In genomic region chr9:134989206-134990065, GRCh38 we compare ENCODE assay signal across 1 cellular context.
TF ChIP-seq lines count a peak whose summit lies in the region.

No MANE protein-coding gene starts in this region.

TF ChIP-seq in H1, 55 proteins besides CTCF, POLR2A, EP300 and RAD21 (continued from another document):
- TF ChIP-seq RNF2 (IDR thresholded peaks at IDR 0.05; ENCODE audit: borderline replicate concordance, low read depth, low read length, missing control alignments, poor library complexity, severe bottlenecking) (no peak), CEBPB (IDR thresholded peaks at IDR 0.05; ENCODE audit: low read depth, low read length) (no peak), NRF1 (IDR thresholded peaks at IDR 0.05; ENCODE audit: low read depth, low read length) (no peak), YY1 (IDR thresholded peaks at IDR 0.05; ENCODE audit: low read depth, low read length) (no peak), KDM4A (IDR thresholded peaks at IDR 0.05; ENCODE audit: low read depth, low read length, severe bottlenecking) (no peak), CBX8 (IDR thresholded peaks at IDR 0.05; ENCODE audit: borderline replicate concordance, low read depth, low read length) (no peak), ZNF274 (IDR thresholded peaks at IDR 0.05; ENCODE audit: borderline replicate concordance, extremely low read depth, low read length) (no peak), FOSL1 (IDR thresholded peaks at IDR 0.05; ENCODE audit: insufficient read depth, low read depth, low read length) (no peak), SP2 (IDR thresholded peaks at IDR 0.05; ENCODE audit: low read length) (no peak), BCL11A (IDR thresholded peaks at IDR 0.05; ENCODE audit: low read depth in 2 of 2, low read length in 2 of 2) (no peak), GABPA (IDR thresholded peaks at IDR 0.05; ENCODE audit: borderline replicate concordance, insufficient read depth, low read length) (no peak), TEAD4 (IDR thresholded peaks at IDR 0.05; ENCODE audit: low read depth, low read length) (no peak)
- TF ChIP-seq, protein P1, sequence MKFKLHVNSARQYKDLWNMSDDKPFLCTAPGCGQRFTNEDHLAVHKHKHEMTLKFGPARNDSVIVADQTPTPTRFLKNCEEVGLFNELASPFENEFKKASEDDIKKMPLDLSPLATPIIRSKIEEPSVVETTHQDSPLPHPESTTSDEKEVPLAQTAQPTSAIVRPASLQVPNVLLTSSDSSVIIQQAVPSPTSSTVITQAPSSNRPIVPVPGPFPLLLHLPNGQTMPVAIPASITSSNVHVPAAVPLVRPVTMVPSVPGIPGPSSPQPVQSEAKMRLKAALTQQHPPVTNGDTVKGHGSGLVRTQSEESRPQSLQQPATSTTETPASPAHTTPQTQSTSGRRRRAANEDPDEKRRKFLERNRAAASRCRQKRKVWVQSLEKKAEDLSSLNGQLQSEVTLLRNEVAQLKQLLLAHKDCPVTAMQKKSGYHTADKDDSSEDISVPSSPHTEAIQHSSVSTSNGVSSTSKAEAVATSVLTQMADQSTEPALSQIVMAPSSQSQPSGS (IDR thresholded peaks at IDR 0.05; ENCODE audit: low read length): no peak
- TF ChIP-seq, protein P2, sequence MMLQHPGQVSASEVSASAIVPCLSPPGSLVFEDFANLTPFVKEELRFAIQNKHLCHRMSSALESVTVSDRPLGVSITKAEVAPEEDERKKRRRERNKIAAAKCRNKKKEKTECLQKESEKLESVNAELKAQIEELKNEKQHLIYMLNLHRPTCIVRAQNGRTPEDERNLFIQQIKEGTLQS (IDR thresholded peaks at IDR 0.05; ENCODE audit: insufficient read depth, low read depth, low read length): no peak
